In the genomic region with DNA sequence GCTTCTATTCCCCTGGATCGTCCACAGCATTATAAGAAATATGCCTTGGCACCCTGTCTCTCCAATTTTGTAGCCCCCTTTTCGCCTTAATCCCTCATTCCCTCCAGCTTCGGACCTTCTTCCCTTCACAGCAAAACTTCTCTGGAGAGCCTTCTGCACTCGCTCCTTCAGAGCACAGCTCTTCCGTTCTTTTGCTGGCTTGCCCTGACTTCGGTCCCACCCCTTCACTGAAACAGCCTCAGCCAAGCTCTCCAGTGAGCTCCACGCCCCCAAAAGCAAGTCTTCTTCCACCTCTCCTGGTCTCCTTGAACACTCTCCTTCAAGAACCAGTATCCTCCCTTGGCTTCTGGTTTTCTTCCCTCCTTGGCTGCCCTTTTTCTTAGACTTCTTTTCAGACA, we compare ENCODE assay signal across 8 cellular contexts. TPM values are rescaled to one million over a fixed set of nuclear protein-coding genes. Genes with fewer than 3 reads are reported as not detected.
DNase-seq lines count a peak whose midpoint lies in the region; ATAC-seq, FAIRE-seq and TF ChIP-seq lines count a peak whose summit lies in the region.

No MANE protein-coding gene starts in this region.

- FAIRE-seq in RCC 7860 (lab: Jason Lieb, UNC): peak; percentile 44

- peaks cover 43% of the 10 kb centered on the region for H4K20me1 ChIP-seq in osteoblast (ENCODE audit: insufficient read depth, low read length)

- no peak for DNase-seq in CD4-positive, alpha-beta memory T cell
- DNase-seq in RCC 7860 (ENCODE audit: low spot score) (peak; percentile 20), esophagus squamous epithelium (lab: John Stamatoyannopoulos, UW) (no peak), osteoblast (ENCODE audit: insufficient read length, low spot score, missing footprints) (peak; percentile 95), cerebellar nuclear complex (lab: John Stamatoyannopoulos, UW) (no peak), mucosa of descending colon (no peak), NCI-H526 (lab: John Stamatoyannopoulos, UW) (no peak)

- ATAC-seq in mucosa of descending colon (no peak), HG02588 (IDR thresholded peaks at IDR 0.05; ENCODE audit: unreplicated experiment) (no peak)

- no peaks in the 10 kb centered on the region for H3K9me3 Mint-ChIP-seq in CD4-positive, alpha-beta memory T cell

- peaks cover 8% of the 10 kb centered on the region for H3K4me1 ChIP-seq in CD4-positive, alpha-beta memory T cell (ENCODE audit: insufficient read depth, low read length)
- H3K4me1 ChIP-seq in esophagus squamous epithelium (peaks cover 11 to 43% (median 20%) of the 10 kb centered on the region in 3 donors), osteoblast (ENCODE audit: insufficient read depth, low read length) (peaks cover 42% of the 10 kb centered on the region), mucosa of descending colon (ENCODE audit: low read depth) (peaks cover 22% of the 10 kb centered on the region)

- peaks cover 7 to 12% (median 10%) of the 10 kb centered on the region in 4 donors for H3K4me1 Mint-ChIP-seq in CD4-positive, alpha-beta memory T cell

- 12 to 13% methylated on average over 7 of the region's 7 CpGs for WGBS in esophagus squamous epithelium, 2 donors

- H3K27ac Mint-ChIP-seq in CD4-positive, alpha-beta memory T cell: peak overlapping the region in 1 of 7 donors; percentile 54

- no peak for TF ChIP-seq POLR2A in esophagus squamous epithelium (IDR thresholded peaks at IDR 0.05)

- no peak overlapping the region for H3K4me3 ChIP-seq in CD4-positive, alpha-beta memory T cell (ENCODE audit: low read length in 2 of 2)
- H3K4me3 ChIP-seq in esophagus squamous epithelium: peak overlapping the region; percentile 57 to 88 (median 74)
- peak overlapping the region; percentile 81 for H3K4me3 ChIP-seq in osteoblast (ENCODE audit: insufficient read depth, low read length)
- H3K4me3 ChIP-seq in mucosa of descending colon: no peak overlapping the region

- peak overlapping the region; percentile 74 for H2AFZ ChIP-seq in osteoblast (ENCODE audit: low read length)

- POLR2A ChIA-PET in CD4-positive, alpha-beta memory T cell (lab: Charles Lee; ENCODE audit: partially characterized antibody): no interaction called here

- peaks cover 59% of the 10 kb centered on the region for H3K79me2 ChIP-seq in osteoblast (ENCODE audit: insufficient read depth, low read length)

- H3K4me3 Mint-ChIP-seq in CD4-positive, alpha-beta memory T cell: peak overlapping the region; percentile 33 to 88 (median 68)

- intact Hi-C loops in CD4-positive, alpha-beta memory T cell (cut with micrococcal nuclease): no loop called here
- intact Hi-C loops in esophagus squamous epithelium (cut with DNase I) (no loop called here), mucosa of descending colon (cut with DNase I, micrococcal nuclease) (no loop called here)

- H3K4me2 ChIP-seq in osteoblast (ENCODE audit: insufficient read depth, low read length): peak overlapping the region; percentile 98

- H3K36me3 Mint-ChIP-seq in CD4-positive, alpha-beta memory T cell: no peaks in the 10 kb centered on the region

- CTCF ChIA-PET in CD4-positive, alpha-beta memory T cell (lab: Charles Lee; ENCODE audit: partially characterized antibody): no interaction called here

- no peak overlapping the region for H3K27ac ChIP-seq in CD4-positive, alpha-beta memory T cell (ENCODE audit: low read depth, low read length)
- H3K27ac ChIP-seq in esophagus squamous epithelium: peak overlapping the region in 1 of 4 donors; percentile 57
- H3K27ac ChIP-seq in osteoblast (ENCODE audit: low read depth, low read length): peak overlapping the region; percentile 79

- peaks cover 21 to 41% of the 10 kb centered on the region in 2 donors for H3K27me3 Mint-ChIP-seq in CD4-positive, alpha-beta memory T cell

- H3K27me3 ChIP-seq in CD4-positive, alpha-beta memory T cell (ENCODE audit: insufficient read depth, low read length): peaks cover 12% of the 10 kb centered on the region
- peaks cover 0 to 34% (median 0%) of the 10 kb centered on the region in 4 donors for H3K27me3 ChIP-seq in esophagus squamous epithelium
- no peaks in the 10 kb centered on the region for H3K27me3 ChIP-seq in osteoblast (ENCODE audit: insufficient read depth, low read length)

- H3K9me3 ChIP-seq in CD4-positive, alpha-beta memory T cell (ENCODE audit: control insufficient read depth in 1 of 2, low read length in 2 of 2): no peaks in the 10 kb centered on the region
- H3K9me3 ChIP-seq in esophagus squamous epithelium: no peaks in the 10 kb centered on the region
- H3K9me3 ChIP-seq in osteoblast (ENCODE audit: low read depth, low read length): no peaks in the 10 kb centered on the region
- H3K9me3 ChIP-seq in mucosa of descending colon: no peaks in the 10 kb centered on the region

- no peaks in the 10 kb centered on the region for H3K36me3 ChIP-seq in CD4-positive, alpha-beta memory T cell (ENCODE audit: insufficient read depth, low read length)
- H3K36me3 ChIP-seq in esophagus squamous epithelium: no peaks in the 10 kb centered on the region
- H3K36me3 ChIP-seq in osteoblast (ENCODE audit: insufficient read depth, low read length): peaks cover 4% of the 10 kb centered on the region
- no peaks in the 10 kb centered on the region for H3K36me3 ChIP-seq in mucosa of descending colon (ENCODE audit: low read depth)

- TF ChIP-seq CTCF in esophagus squamous epithelium (IDR thresholded peaks at IDR 0.05) (no peak), osteoblast (IDR thresholded peaks at IDR 0.05; ENCODE audit: extremely low read depth, low read depth, low read length) (no peak), mucosa of descending colon (IDR thresholded peaks at IDR 0.05) (no peak)

RNA-seq across cellular contexts. Expression of a gene that starts 1.5 kb away (rescaled TPM):
- 1 to 10 TPM in 1 of 2 experiments, under 1 TPM in 1; 0.41 to 1.4 TPM for total RNA-seq in CD4-positive, alpha-beta memory T cell
- under 1 TPM; 0.19 to 0.84 TPM for polyA plus RNA-seq in CD4-positive, alpha-beta memory T cell
- total RNA-seq in esophagus squamous epithelium (10 to 100 TPM in 1 of 4 donors, 1 to 10 TPM in 3; 4.3 to 12.4 (median 6.0) TPM), osteoblast (10.5 and 11.2 TPM in 2 replicates), mucosa of descending colon (10 to 100 TPM in 1 of 3 donors, 1 to 10 TPM in 2; 2.0 to 10.8 (median 4.5) TPM)

Comparison
In these comparisons a context has a peak if more than half of its experiments do, and no peak if none do; other contexts are left out.
1. DNase-seq: peak in RCC 7860 (single experiment) and osteoblast (single experiment); none in CD4-positive, alpha-beta memory T cell (0 of 5), esophagus squamous epithelium (single experiment), cerebellar nuclear complex (0 of 2), mucosa of descending colon (0 of 3) and NCI-H526 (0 of 2).
2. H3K4me3 ChIP-seq: peak in esophagus squamous epithelium (4 of 4) and osteoblast (single experiment); none in CD4-positive, alpha-beta memory T cell (0 of 2) and mucosa of descending colon (single experiment).